30 cellular contexts compared by ENCODE assay signal in genomic region chr20:35479798-35480197, GRCh38. TPM values are rescaled to one million over a fixed set of nuclear protein-coding genes. Genes with fewer than 3 reads are reported as not detected.
DNase-seq lines count a peak whose midpoint lies in the region; ATAC-seq, FAIRE-seq and TF ChIP-seq lines count a peak whose summit lies in the region.
"Had no signal": no experiment of that assay in that cellular context is flagged by ENCODE, and none has a peak within 500 bp of the region (broad histone marks: within the 10 kb centered on the region; RNA-seq: fewer than 3 reads in every experiment).

No MANE protein-coding gene starts in this region.

- H3K9ac ChIP-seq in mammary epithelial cell (ENCODE audit: insufficient read depth, low read length) (no peak overlapping the region), HepG2 (ENCODE audit: insufficient read depth, low read depth, low read length) (no peak overlapping the region)

- H3K36me3 Mint-ChIP-seq in stimulated activated naive B cell treated with anti-CD40 and anti-IgM and Interleukin-4, amounts not matched to agents 10 μg/mL and 1 μg/mL and 100 μg/mL, for 72 hours = peaks cover 23 to 37% of the 10 kb centered on the region in 2 donors
- H3K36me3 Mint-ChIP-seq in activated T-helper 2 cell treated with anti-CD3 and anti-CD28 coated beads, Interferon-gamma antibody, Interleukin-2, Interleukin-4, amounts not matched to agents 10 μg/mL and 5 μg/mL and 100 μg/mL, durations not matched to agents 14 hours and 24 hours and 36 hours (ENCODE audit: low read depth) = peaks cover 44% of the 10 kb centered on the region

- peaks cover 3 to 4% of the 10 kb centered on the region in 2 donors for H3K9me3 Mint-ChIP-seq in stimulated activated naive B cell treated with anti-CD40 and anti-IgM and Interleukin-4, amounts not matched to agents 10 μg/mL and 1 μg/mL and 100 μg/mL, for 72 hours
- H3K9me3 Mint-ChIP-seq in activated T-helper 2 cell treated with anti-CD3 and anti-CD28 coated beads, Interferon-gamma antibody, Interleukin-2, Interleukin-4, amounts not matched to agents 10 μg/mL and 5 μg/mL and 100 μg/mL, durations not matched to agents 14 hours and 24 hours and 36 hours = peaks cover 5% of the 10 kb centered on the region

- H3K27ac Mint-ChIP-seq in stimulated activated naive B cell treated with anti-CD40 and anti-IgM and Interleukin-4, amounts not matched to agents 10 μg/mL and 1 μg/mL and 100 μg/mL, for 72 hours = peak overlapping the region; percentile 86
- no peak overlapping the region for H3K27ac Mint-ChIP-seq in activated T-helper 2 cell treated with anti-CD3 and anti-CD28 coated beads, Interferon-gamma antibody, Interleukin-2, Interleukin-4, amounts not matched to agents 10 μg/mL and 5 μg/mL and 100 μg/mL, durations not matched to agents 14 hours and 24 hours and 36 hours

- no peak for DNase-seq in mammary epithelial cell
- no peak for DNase-seq in breast epithelium (ENCODE audit: low spot score in 2 of 2)
- DNase-seq in RWPE2 (ENCODE audit: low spot score) = peak; percentile 66
- no peak for DNase-seq in HepG2 (ENCODE audit: low spot score)
- DNase-seq in stimulated activated naive B cell treated with anti-CD40 and anti-IgM and Interleukin-4, amounts not matched to agents 10 μg/mL and 1 μg/mL and 100 μg/mL, for 72 hours = no peak
- DNase-seq in GM20000 (ENCODE audit: low spot score) = no peak
- no peak for DNase-seq in activated T-helper 2 cell treated with anti-CD3 and anti-CD28 coated beads, Interferon-gamma antibody, Interleukin-2, Interleukin-4, amounts not matched to agents 10 μg/mL and 5 μg/mL and 100 μg/mL, durations not matched to agents 14 hours and 24 hours and 36 hours (ENCODE audit: low spot score)
- DNase-seq: amniotic stem cell; colonic mucosa; effector CD8-positive, alpha-beta T cell; head of caudate nucleus; kidney glomerular epithelial cell; lower lobe of right lung; NCI-H1694; NCI-H510A; OCI-M1; psoas muscle; Right ventricle myocardium superior; sigmoid colon; stimulated activated CD4-positive, alpha-beta T cell treated with anti-CD3 and anti-CD28 coated beads, Interleukin-4, amount 100 ng/mL, for 24 hours; stimulated activated naive CD4-positive, alpha-beta T cell treated with Interleukin-2 at 50 U/mL for 16 hours had no signal

- no peaks in the 10 kb centered on the region for H3K27me3 Mint-ChIP-seq in stimulated activated naive B cell treated with anti-CD40 and anti-IgM and Interleukin-4, amounts not matched to agents 10 μg/mL and 1 μg/mL and 100 μg/mL, for 72 hours
- no peaks in the 10 kb centered on the region for H3K27me3 Mint-ChIP-seq in activated T-helper 2 cell treated with anti-CD3 and anti-CD28 coated beads, Interferon-gamma antibody, Interleukin-2, Interleukin-4, amounts not matched to agents 10 μg/mL and 5 μg/mL and 100 μg/mL, durations not matched to agents 14 hours and 24 hours and 36 hours (ENCODE audit: low read depth)

- H4K20me1 ChIP-seq in mammary epithelial cell (ENCODE audit: insufficient read depth, low read length) = no peaks in the 10 kb centered on the region
- H4K20me1 ChIP-seq in HepG2 (ENCODE audit: insufficient read depth, low read length) = no peaks in the 10 kb centered on the region

- H3K27ac ChIP-seq in mammary epithelial cell (ENCODE audit: insufficient read depth, low read depth, low read length) = no peak overlapping the region
- H3K27ac ChIP-seq in breast epithelium = no peak overlapping the region
- no peak overlapping the region for H3K27ac ChIP-seq in RWPE2 (ENCODE audit: poor library complexity, severe bottlenecking)
- H3K27ac ChIP-seq in HepG2 (ENCODE audit: extremely low read length, insufficient read depth, low read length) = peak overlapping the region; percentile 57
- H3K27ac ChIP-seq: BLaER1 treated with 17β-estradiol and CSF1 and Interleukin-3, amounts not matched to agents 10 nM and 100 nM; colonic mucosa; HL-60; lower lobe of right lung; psoas muscle; sigmoid colon; VCaP had no signal

- no peaks in the 10 kb centered on the region for H3K4me1 ChIP-seq in mammary epithelial cell (ENCODE audit: insufficient read depth, low read length)
- H3K4me1 ChIP-seq in breast epithelium = no peaks in the 10 kb centered on the region
- H3K4me1 ChIP-seq in RWPE2 (ENCODE audit: insufficient read depth, poor library complexity, severe bottlenecking) = no peaks in the 10 kb centered on the region
- peaks cover 28% of the 10 kb centered on the region for H3K4me1 ChIP-seq in HepG2 (ENCODE audit: insufficient read depth, low read length)
- H3K4me1 ChIP-seq: colonic mucosa, lower lobe of right lung, psoas muscle, sigmoid colon had no signal

- POLR2A ChIA-PET in HepG2 (lab: Yijun Ruan, JAX) = interaction anchor here (1.0 to 2.7 kb wide), 4 partner anchors 12 to 27 kb away, joined by 3 to 46 read pairs (median 16); partner anchors contain the start of gene CEP250

- H2AFZ ChIP-seq in mammary epithelial cell (ENCODE audit: low read depth, low read length) (no peak overlapping the region), HepG2 (ENCODE audit: low read length) (no peak overlapping the region)

- no peak for FAIRE-seq in HepG2 (lab: Jason Lieb, UNC)
- FAIRE-seq: D721Med had no signal

- no peak overlapping the region for H3K4me2 ChIP-seq in mammary epithelial cell (ENCODE audit: insufficient read depth, low read depth, low read length)
- H3K4me2 ChIP-seq in HepG2 (ENCODE audit: low read depth, low read length) = no peak overlapping the region
- H3K4me2 ChIP-seq: BLaER1 treated with 17β-estradiol and CSF1 and Interleukin-3, amounts not matched to agents 10 nM and 100 nM had no signal

- H3K36me3 ChIP-seq in mammary epithelial cell (ENCODE audit: insufficient read depth, low read length) (peaks cover 26% of the 10 kb centered on the region), breast epithelium (peaks cover 11% of the 10 kb centered on the region), RWPE2 (ENCODE audit: low read depth) (peaks cover 100% of the 10 kb centered on the region), HepG2 (replicated peaks in 1 of 2; ENCODE audit: control insufficient read depth in 1 of 2, insufficient read depth in 2 of 2, low read length in 2 of 2) (peaks cover 38 to 73% of the 10 kb centered on the region in 2 experiments)

- ATAC-seq in RWPE2 (ENCODE audit: low read depth) (peak; percentile 6; the same call in 1 of the 3 replicates), HepG2 (no peak), HG02884 (IDR thresholded peaks at IDR 0.05; ENCODE audit: unreplicated experiment) (no peak)
- no peak for ATAC-seq in stimulated activated naive B cell treated with anti-CD40 and anti-IgM and Interleukin-4, amounts not matched to agents 10 μg/mL and 1 μg/mL and 100 μg/mL, for 72 hours (replicated peaks)
- ATAC-seq: lower lobe of right lung, psoas muscle had no signal

- intact Hi-C loops in mammary epithelial cell (cut with micrococcal nuclease) = no loop called here
- intact Hi-C loops in breast epithelium (cut with DNase I; ENCODE audit: low total_unique reads) = no loop called here
- intact Hi-C loops in HepG2 (cut with micrococcal nuclease; ENCODE audit: unreplicated experiment) = loop anchor here (2.0 kb wide), 1 partner anchor 17 kb away; no protein-coding TSS in a partner anchor
- intact Hi-C loops in activated T-helper 2 cell treated with anti-CD3 and anti-CD28 coated beads, Interferon-gamma antibody, Interleukin-2, Interleukin-4, amounts not matched to agents 10 μg/mL and 5 μg/mL and 100 μg/mL, durations not matched to agents 14 hours and 24 hours and 36 hours (cut with micrococcal nuclease) = no loop called here

- TF ChIP-seq CTCF in mammary epithelial cell (conservative IDR thresholded peaks at IDR 0.05 in 1 of 2, IDR thresholded peaks at IDR 0.05 in 1 of 2; ENCODE audit: extremely low read depth in 1 of 2, insufficient read depth in 1 of 2, low read depth in 1 of 2, low read length in 2 of 2) (no peak), breast epithelium (IDR thresholded peaks at IDR 0.05) (no peak), RWPE2 (IDR thresholded peaks at IDR 0.05; ENCODE audit: poor library complexity, severe bottlenecking) (no peak), HepG2 (CRISPR knock-in tag; IDR thresholded peaks at IDR 0.05) (no peak), GM20000 (IDR thresholded peaks at IDR 0.05; ENCODE audit: extremely low read depth, missing control alignments) (no peak)

- H3K9me3 ChIP-seq in mammary epithelial cell (replicated peaks; ENCODE audit: insufficient read depth, low read length) (no peaks in the 10 kb centered on the region), breast epithelium (no peaks in the 10 kb centered on the region), RWPE2 (ENCODE audit: severe bottlenecking) (no peaks in the 10 kb centered on the region), HepG2 (ENCODE audit: low read length) (no peaks in the 10 kb centered on the region)
- H3K9me3 ChIP-seq: colonic mucosa, lower lobe of right lung, psoas muscle, sigmoid colon had no signal

- WGBS in mammary epithelial cell (ENCODE audit: low coverage, missing lambda C conversion rate) = 96% methylated on average over 5 of the region's 5 CpGs
- 93% methylated on average over 5 of the region's 5 CpGs for WGBS in HepG2 (ENCODE audit: low lambda C conversion rate)

- TF ChIP-seq POLR2A in breast epithelium (IDR thresholded peaks at IDR 0.05) (no peak), HepG2 (IDR thresholded peaks at IDR 0.05; ENCODE audit: insufficient read depth in 1 of 2, low read depth in 2 of 2, low read length in 2 of 2) (no peak)

- H3K27me3 ChIP-seq in mammary epithelial cell (ENCODE audit: insufficient read depth, low read length) (no peaks in the 10 kb centered on the region), breast epithelium (no peaks in the 10 kb centered on the region), RWPE2 (ENCODE audit: insufficient read depth, poor library complexity, severe bottlenecking) (no peaks in the 10 kb centered on the region), HepG2 (ENCODE audit: control insufficient read depth in 1 of 2, insufficient read depth in 2 of 2, low read length in 2 of 2) (no peaks in the 10 kb centered on the region)
- H3K27me3 ChIP-seq: BLaER1 treated with 17β-estradiol and CSF1 and Interleukin-3, amounts not matched to agents 10 nM and 100 nM; colonic mucosa; sigmoid colon had no signal

- in situ Hi-C loops in mammary epithelial cell (cut with MboI; ENCODE audit: low sequenced_read_pairs in 2 of 2) (no loop called here), HepG2 (cut with HindIII; ENCODE audit: extremely low pct_ligation_motif_present, low pct_unique_long_range_greater_than_20kb) (no loop called here)

- TF ChIP-seq RAD21 in HepG2 (CRISPR knock-in tag; IDR thresholded peaks at IDR 0.05) = no peak

- peaks cover 9 to 20% of the 10 kb centered on the region in 2 donors for H3K4me1 Mint-ChIP-seq in stimulated activated naive B cell treated with anti-CD40 and anti-IgM and Interleukin-4, amounts not matched to agents 10 μg/mL and 1 μg/mL and 100 μg/mL, for 72 hours
- H3K4me1 Mint-ChIP-seq in activated T-helper 2 cell treated with anti-CD3 and anti-CD28 coated beads, Interferon-gamma antibody, Interleukin-2, Interleukin-4, amounts not matched to agents 10 μg/mL and 5 μg/mL and 100 μg/mL, durations not matched to agents 14 hours and 24 hours and 36 hours (ENCODE audit: low read depth) = no peaks in the 10 kb centered on the region

- H3K4me3 ChIP-seq in mammary epithelial cell (replicated peaks in 1 of 3; ENCODE audit: insufficient read depth in 1 of 3, low read depth in 2 of 3, low read length in 3 of 3) (no peak overlapping the region), breast epithelium (no peak overlapping the region), RWPE2 (ENCODE audit: severe bottlenecking) (no peak overlapping the region), HepG2 (replicated peaks in 1 of 3; ENCODE audit: insufficient read depth in 1 of 3, low read depth in 2 of 3, low read length in 3 of 3) (no peak overlapping the region)
- H3K4me3 ChIP-seq: BLaER1 treated with 17β-estradiol and CSF1 and Interleukin-3, amounts not matched to agents 10 nM and 100 nM; colonic mucosa; lower lobe of right lung; psoas muscle; sigmoid colon had no signal

- no peak for TF ChIP-seq EP300 in HepG2 (IDR thresholded peaks at IDR 0.05; ENCODE audit: low read depth in 2 of 2, low read length in 2 of 2)
- no peak for TF ChIP-seq EP300 in HepG2 (CRISPR knock-in tag; IDR thresholded peaks at IDR 0.05; ENCODE audit: borderline replicate concordance)

- CTCF ChIA-PET in mammary epithelial cell (lab: Charles Lee; ENCODE audit: low non-redundant PET) (no interaction called here), HepG2 (lab: Yijun Ruan, JAX; ENCODE audit: low intra/inter-chr PET ratio, low total read pairs) (no interaction called here)

- no peak overlapping the region for H3K4me3 Mint-ChIP-seq in stimulated activated naive B cell treated with anti-CD40 and anti-IgM and Interleukin-4, amounts not matched to agents 10 μg/mL and 1 μg/mL and 100 μg/mL, for 72 hours
- H3K4me3 Mint-ChIP-seq in activated T-helper 2 cell treated with anti-CD3 and anti-CD28 coated beads, Interferon-gamma antibody, Interleukin-2, Interleukin-4, amounts not matched to agents 10 μg/mL and 5 μg/mL and 100 μg/mL, durations not matched to agents 14 hours and 24 hours and 36 hours (ENCODE audit: low read depth) = no peak overlapping the region

- TSS peak; percentile 53 for BruUV-seq in mammary epithelial cell (replicated peaks; lab: Mats Ljungman, UMichigan)
- TSS peak; percentile 40 for BruUV-seq in HepG2 (replicated peaks; lab: Mats Ljungman, UMichigan)

- dilution Hi-C loops in mammary epithelial cell (cut with HindIII; ENCODE audit: low sequenced_read_pairs) = loop anchor here (10.0 kb wide), 1 partner anchor 125 kb away; no protein-coding TSS in a partner anchor

- H3K79me2 ChIP-seq in mammary epithelial cell (ENCODE audit: insufficient read depth, low read length) = no peaks in the 10 kb centered on the region
- no peaks in the 10 kb centered on the region for H3K79me2 ChIP-seq in HepG2 (ENCODE audit: insufficient read depth, low read length)

RNA-seq across cellular contexts. Expression of gene CEP250, which starts 24.4 kb away (rescaled TPM):
- total RNA-seq in mammary epithelial cell (10 to 100 TPM; 19.0 to 45.5 TPM), breast epithelium (10 to 100 TPM; 22.2 to 28.5 (median 23.3) TPM), HepG2 (2016; rRNA removed; fragmentation: Illumina TruSeq; extraction: Trizol) (55.3 and 55.7 TPM in 2 replicates)
- polyA plus RNA-seq in mammary epithelial cell (6.9 TPM), HepG2 (2011; rRNA removed) (28.3 and 28.8 TPM in 2 replicates)
- polyA minus RNA-seq in mammary epithelial cell = 86.2 TPM
- 4.6 and 8.2 TPM in 2 replicates for total RNA-seq in HepG2 (2016; cell fraction: cytosol; rRNA removed; fragmentation: Illumina TruSeq; extraction: Trizol; ENCODE audit: low read depth)
- 47.0 and 58.9 TPM in 2 replicates for total RNA-seq in HepG2 (2016; cell fraction: insoluble cytoplasmic fraction; rRNA removed; fragmentation: Illumina TruSeq; extraction: Trizol)
- 10.8 and 11.9 TPM in 2 replicates for total RNA-seq in HepG2 (2016; cell fraction: membrane; rRNA removed; fragmentation: Illumina TruSeq; extraction: Trizol)
- 53.7 and 62.9 TPM in 2 replicates for total RNA-seq in HepG2 (2016; cell fraction: nucleus; rRNA removed; fragmentation: Illumina TruSeq; extraction: Trizol)
- 13.0 and 15.9 TPM in 2 replicates for polyA plus RNA-seq in HepG2 (2011; cell fraction: cytosol; rRNA removed)
- polyA plus RNA-seq in HepG2 (2011; cell fraction: nucleus; rRNA removed) = 91.1 and 91.6 TPM in 2 replicates
- 51.5 and 68.0 TPM in 2 replicates for polyA plus RNA-seq in HepG2 (2012)
- 1.8 and 3.2 TPM in 2 replicates for polyA plus RNA-seq in HepG2 (2016; cell fraction: cytosol; fragmentation: Illumina TruSeq; extraction: Trizol; ENCODE audit: low read depth)
- 25.5 and 33.0 TPM in 2 replicates for polyA plus RNA-seq in HepG2 (2016; cell fraction: insoluble cytoplasmic fraction; fragmentation: Illumina TruSeq; extraction: Trizol; ENCODE audit: low read depth)
- 4.0 and 5.2 TPM in 2 replicates for polyA plus RNA-seq in HepG2 (2016; cell fraction: membrane; fragmentation: Illumina TruSeq; extraction: Trizol; ENCODE audit: low read depth)
- polyA plus RNA-seq in HepG2 (2016; cell fraction: nucleus; fragmentation: Illumina TruSeq; extraction: Trizol; ENCODE audit: insufficient read depth, low read depth) = 164 and 177 TPM in 2 replicates
- polyA minus RNA-seq in HepG2 (2011; rRNA and poly(A)+ RNA removed; ENCODE audit: low replicate concordance) = 17.6 and 28.3 TPM in 2 replicates
- polyA minus RNA-seq in HepG2 (2011; cell fraction: cytosol; rRNA and poly(A)+ RNA removed) = 15.9 and 26.1 TPM in 2 replicates
- 47.3 and 65.8 TPM in 2 replicates for polyA minus RNA-seq in HepG2 (2011; cell fraction: nucleus; rRNA and poly(A)+ RNA removed)
- 51.0 and 54.6 TPM in 2 replicates for total RNA-seq in activated T-helper 2 cell treated with anti-CD3 and anti-CD28 coated beads, Interferon-gamma antibody, Interleukin-2, Interleukin-4, amounts not matched to agents 10 μg/mL and 5 μg/mL and 100 μg/mL, durations not matched to agents 14 hours and 24 hours and 36 hours

RNA-seq across cellular contexts. Expression of gene GDF5, which starts 41.8 kb away (rescaled TPM):
- 1 to 10 TPM in 1 of 2 donors, under 1 TPM in 1; 0.16 to 5.0 TPM for total RNA-seq in mammary epithelial cell
- 1.4 TPM for polyA plus RNA-seq in mammary epithelial cell
- polyA minus RNA-seq in mammary epithelial cell = 3.0 TPM
- total RNA-seq in breast epithelium = under 1 TPM; 0.33 to 0.88 (median 0.64) TPM
- total RNA-seq in HepG2 (2016; rRNA removed; fragmentation: Illumina TruSeq; extraction: Trizol) = not detected in 2 replicates
- total RNA-seq in HepG2 (2016; cell fraction: cytosol; rRNA removed; fragmentation: Illumina TruSeq; extraction: Trizol; ENCODE audit: low read depth) = not detected in 2 replicates
- total RNA-seq in HepG2 (2016; cell fraction: insoluble cytoplasmic fraction; rRNA removed; fragmentation: Illumina TruSeq; extraction: Trizol) = not detected in 2 replicates
- not detected in 2 replicates for total RNA-seq in HepG2 (2016; cell fraction: membrane; rRNA removed; fragmentation: Illumina TruSeq; extraction: Trizol)
- not detected in 2 replicates for total RNA-seq in HepG2 (2016; cell fraction: nucleus; rRNA removed; fragmentation: Illumina TruSeq; extraction: Trizol)
- polyA plus RNA-seq in HepG2 (2011; rRNA removed) = not detected in 2 replicates
- polyA plus RNA-seq in HepG2 (2011; cell fraction: cytosol; rRNA removed) = 0.04 TPM in 1 of 2 replicates, not detected in the other
- not detected in 2 replicates for polyA plus RNA-seq in HepG2 (2011; cell fraction: nucleus; rRNA removed)
- not detected in 2 replicates for polyA plus RNA-seq in HepG2 (2012)
- polyA plus RNA-seq in HepG2 (2016; cell fraction: cytosol; fragmentation: Illumina TruSeq; extraction: Trizol; ENCODE audit: low read depth) = not detected in 2 replicates
- not detected in 2 replicates for polyA plus RNA-seq in HepG2 (2016; cell fraction: insoluble cytoplasmic fraction; fragmentation: Illumina TruSeq; extraction: Trizol; ENCODE audit: low read depth)
- not detected in 2 replicates for polyA plus RNA-seq in HepG2 (2016; cell fraction: membrane; fragmentation: Illumina TruSeq; extraction: Trizol; ENCODE audit: low read depth)
- polyA plus RNA-seq in HepG2 (2016; cell fraction: nucleus; fragmentation: Illumina TruSeq; extraction: Trizol; ENCODE audit: insufficient read depth, low read depth) = not detected in 2 replicates
- polyA minus RNA-seq in HepG2 (2011; rRNA and poly(A)+ RNA removed; ENCODE audit: low replicate concordance) = 0.09 TPM in 1 of 2 replicates, not detected in the other
- not detected in 2 replicates for polyA minus RNA-seq in HepG2 (2011; cell fraction: cytosol; rRNA and poly(A)+ RNA removed)
- polyA minus RNA-seq in HepG2 (2011; cell fraction: nucleus; rRNA and poly(A)+ RNA removed) = not detected in 2 replicates
- total RNA-seq in activated T-helper 2 cell treated with anti-CD3 and anti-CD28 coated beads, Interferon-gamma antibody, Interleukin-2, Interleukin-4, amounts not matched to agents 10 μg/mL and 5 μg/mL and 100 μg/mL, durations not matched to agents 14 hours and 24 hours and 36 hours = not detected in 2 replicates

RNA-seq across cellular contexts. Expression of gene C20orf173, which starts 49.7 kb away (rescaled TPM):
- total RNA-seq in mammary epithelial cell (not detected), breast epithelium (not detected), HepG2 (2016; rRNA removed; fragmentation: Illumina TruSeq; extraction: Trizol) (not detected in 2 replicates)
- polyA plus RNA-seq in mammary epithelial cell (not detected), HepG2 (2011; rRNA removed) (not detected in 2 replicates)
- polyA minus RNA-seq in mammary epithelial cell = not detected
- total RNA-seq in HepG2 (2016; cell fraction: cytosol; rRNA removed; fragmentation: Illumina TruSeq; extraction: Trizol; ENCODE audit: low read depth) = not detected in 2 replicates
- total RNA-seq in HepG2 (2016; cell fraction: insoluble cytoplasmic fraction; rRNA removed; fragmentation: Illumina TruSeq; extraction: Trizol) = not detected in 2 replicates
- total RNA-seq in HepG2 (2016; cell fraction: membrane; rRNA removed; fragmentation: Illumina TruSeq; extraction: Trizol) = not detected in 2 replicates
- not detected in 2 replicates for total RNA-seq in HepG2 (2016; cell fraction: nucleus; rRNA removed; fragmentation: Illumina TruSeq; extraction: Trizol)
- not detected in 2 replicates for polyA plus RNA-seq in HepG2 (2011; cell fraction: cytosol; rRNA removed)
- polyA plus RNA-seq in HepG2 (2011; cell fraction: nucleus; rRNA removed) = not detected in 2 replicates
- polyA plus RNA-seq in HepG2 (2012) = not detected in 2 replicates
- not detected in 2 replicates for polyA plus RNA-seq in HepG2 (2016; cell fraction: cytosol; fragmentation: Illumina TruSeq; extraction: Trizol; ENCODE audit: low read depth)
- polyA plus RNA-seq in HepG2 (2016; cell fraction: insoluble cytoplasmic fraction; fragmentation: Illumina TruSeq; extraction: Trizol; ENCODE audit: low read depth) = not detected in 2 replicates
- not detected in 2 replicates for polyA plus RNA-seq in HepG2 (2016; cell fraction: membrane; fragmentation: Illumina TruSeq; extraction: Trizol; ENCODE audit: low read depth)
- polyA plus RNA-seq in HepG2 (2016; cell fraction: nucleus; fragmentation: Illumina TruSeq; extraction: Trizol; ENCODE audit: insufficient read depth, low read depth) = not detected in 2 replicates
- not detected in 2 replicates for polyA minus RNA-seq in HepG2 (2011; rRNA and poly(A)+ RNA removed; ENCODE audit: low replicate concordance)
- polyA minus RNA-seq in HepG2 (2011; cell fraction: cytosol; rRNA and poly(A)+ RNA removed) = not detected in 2 replicates
- not detected in 2 replicates for polyA minus RNA-seq in HepG2 (2011; cell fraction: nucleus; rRNA and poly(A)+ RNA removed)
- total RNA-seq in activated T-helper 2 cell treated with anti-CD3 and anti-CD28 coated beads, Interferon-gamma antibody, Interleukin-2, Interleukin-4, amounts not matched to agents 10 μg/mL and 5 μg/mL and 100 μg/mL, durations not matched to agents 14 hours and 24 hours and 36 hours = not detected in 2 replicates
- total RNA-seq: colonic mucosa, fibroblast of villous mesenchyme, lower lobe of right lung, mucosa of gallbladder, psoas muscle, Right ventricle myocardium superior, sigmoid colon, temporal lobe, urinary bladder had no signal
- polyA plus RNA-seq: psoas muscle, sigmoid colon, urinary bladder had no signal
